ENCODE assay signal across 2 cellular contexts in the genomic region with DNA sequence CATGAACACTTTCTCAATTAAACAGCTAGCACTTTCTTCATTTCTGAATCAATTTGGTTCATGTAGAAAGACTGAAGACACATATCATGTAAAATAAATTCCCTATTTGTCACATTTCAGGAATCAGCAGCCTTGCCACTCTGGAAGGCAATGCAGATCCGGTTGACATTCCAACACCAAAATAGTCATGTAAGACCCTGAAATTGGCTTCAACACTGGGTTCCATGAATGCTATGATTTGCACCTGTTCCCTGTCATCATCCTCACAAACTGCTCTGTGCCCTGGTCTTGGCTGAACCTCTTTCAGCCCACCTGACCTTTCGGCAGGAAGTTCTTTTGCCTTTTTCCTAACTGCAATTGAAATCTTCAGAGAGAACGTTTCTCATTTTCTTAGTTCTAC.
TF ChIP-seq lines count a peak whose summit lies in the region.

No MANE protein-coding gene starts in this region.

TF ChIP-seq in GM23338, 12 proteins besides CTCF, POLR2A, EP300 and RAD21 (continued from another document and continues in another):
- TF ChIP-seq, protein P1, sequence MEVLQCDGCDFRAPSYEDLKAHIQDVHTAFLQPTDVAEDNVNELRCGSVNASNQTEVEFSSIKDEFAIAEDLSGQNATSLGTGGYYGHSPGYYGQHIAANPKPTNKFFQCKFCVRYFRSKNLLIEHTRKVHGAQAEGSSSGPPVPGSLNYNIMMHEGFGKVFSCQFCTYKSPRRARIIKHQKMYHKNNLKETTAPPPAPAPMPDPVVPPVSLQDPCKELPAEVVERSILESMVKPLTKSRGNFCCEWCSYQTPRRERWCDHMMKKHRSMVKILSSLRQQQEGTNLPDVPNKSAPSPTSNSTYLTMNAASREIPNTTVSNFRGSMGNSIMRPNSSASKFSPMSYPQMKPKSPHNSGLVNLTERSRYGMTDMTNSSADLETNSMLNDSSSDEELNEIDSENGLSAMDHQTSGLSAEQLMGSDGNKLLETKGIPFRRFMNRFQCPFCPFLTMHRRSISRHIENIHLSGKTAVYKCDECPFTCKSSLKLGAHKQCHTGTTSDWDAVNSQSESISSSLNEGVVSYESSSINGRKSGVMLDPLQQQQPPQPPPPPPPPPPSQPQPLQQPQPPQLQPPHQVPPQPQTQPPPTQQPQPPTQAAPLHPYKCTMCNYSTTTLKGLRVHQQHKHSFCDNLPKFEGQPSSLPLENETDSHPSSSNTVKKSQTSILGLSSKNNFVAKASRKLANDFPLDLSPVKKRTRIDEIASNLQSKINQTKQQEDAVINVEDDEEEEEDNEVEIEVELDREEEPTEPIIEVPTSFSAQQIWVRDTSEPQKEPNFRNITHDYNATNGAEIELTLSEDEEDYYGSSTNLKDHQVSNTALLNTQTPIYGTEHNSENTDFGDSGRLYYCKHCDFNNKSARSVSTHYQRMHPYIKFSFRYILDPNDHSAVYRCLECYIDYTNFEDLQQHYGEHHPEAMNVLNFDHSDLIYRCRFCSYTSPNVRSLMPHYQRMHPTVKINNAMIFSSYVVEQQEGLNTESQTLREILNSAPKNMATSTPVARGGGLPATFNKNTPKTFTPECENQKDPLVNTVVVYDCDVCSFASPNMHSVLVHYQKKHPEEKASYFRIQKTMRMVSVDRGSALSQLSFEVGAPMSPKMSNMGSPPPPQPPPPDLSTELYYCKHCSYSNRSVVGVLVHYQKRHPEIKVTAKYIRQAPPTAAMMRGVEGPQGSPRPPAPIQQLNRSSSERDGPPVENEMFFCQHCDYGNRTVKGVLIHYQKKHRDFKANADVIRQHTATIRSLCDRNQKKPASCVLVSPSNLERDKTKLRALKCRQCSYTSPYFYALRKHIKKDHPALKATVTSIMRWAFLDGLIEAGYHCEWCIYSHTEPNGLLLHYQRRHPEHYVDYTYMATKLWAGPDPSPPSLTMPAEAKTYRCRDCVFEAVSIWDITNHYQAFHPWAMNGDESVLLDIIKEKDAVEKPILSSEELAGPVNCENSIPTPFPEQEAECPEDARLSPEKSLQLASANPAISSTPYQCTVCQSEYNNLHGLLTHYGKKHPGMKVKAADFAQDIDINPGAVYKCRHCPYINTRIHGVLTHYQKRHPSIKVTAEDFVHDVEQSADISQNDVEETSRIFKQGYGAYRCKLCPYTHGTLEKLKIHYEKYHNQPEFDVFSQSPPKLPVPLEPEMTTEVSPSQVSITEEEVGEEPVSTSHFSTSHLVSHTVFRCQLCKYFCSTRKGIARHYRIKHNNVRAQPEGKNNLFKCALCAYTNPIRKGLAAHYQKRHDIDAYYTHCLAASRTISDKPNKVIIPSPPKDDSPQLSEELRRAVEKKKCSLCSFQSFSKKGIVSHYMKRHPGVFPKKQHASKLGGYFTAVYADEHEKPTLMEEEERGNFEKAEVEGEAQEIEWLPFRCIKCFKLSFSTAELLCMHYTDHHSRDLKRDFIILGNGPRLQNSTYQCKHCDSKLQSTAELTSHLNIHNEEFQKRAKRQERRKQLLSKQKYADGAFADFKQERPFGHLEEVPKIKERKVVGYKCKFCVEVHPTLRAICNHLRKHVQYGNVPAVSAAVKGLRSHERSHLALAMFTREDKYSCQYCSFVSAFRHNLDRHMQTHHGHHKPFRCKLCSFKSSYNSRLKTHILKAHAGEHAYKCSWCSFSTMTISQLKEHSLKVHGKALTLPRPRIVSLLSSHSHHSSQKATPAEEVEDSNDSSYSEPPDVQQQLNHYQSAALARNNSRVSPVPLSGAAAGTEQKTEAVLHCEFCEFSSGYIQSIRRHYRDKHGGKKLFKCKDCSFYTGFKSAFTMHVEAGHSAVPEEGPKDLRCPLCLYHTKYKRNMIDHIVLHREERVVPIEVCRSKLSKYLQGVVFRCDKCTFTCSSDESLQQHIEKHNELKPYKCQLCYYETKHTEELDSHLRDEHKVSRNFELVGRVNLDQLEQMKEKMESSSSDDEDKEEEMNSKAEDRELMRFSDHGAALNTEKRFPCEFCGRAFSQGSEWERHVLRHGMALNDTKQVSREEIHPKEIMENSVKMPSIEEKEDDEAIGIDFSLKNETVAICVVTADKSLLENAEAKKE (CRISPR knock-in tag; IDR thresholded peaks at IDR 0.05) = no peak
- no peak for TF ChIP-seq EZH2phosphoT487 (IDR thresholded peaks at IDR 0.05; ENCODE audit: unreplicated experiment)
- TF ChIP-seq POLR2AphosphoS5 (IDR thresholded peaks at IDR 0.05; ENCODE audit: low read depth) = no peak
- TF ChIP-seq STAT1 (IDR thresholded peaks at IDR 0.05; ENCODE audit: unreplicated experiment) = no peak
- no peak for TF ChIP-seq ZNF331 (CRISPR knock-in tag; IDR thresholded peaks at IDR 0.05; ENCODE audit: low read depth)
- TF ChIP-seq REST (IDR thresholded peaks at IDR 0.05; ENCODE audit: unreplicated experiment) = no peak
- TF ChIP-seq ETS1 (IDR thresholded peaks at IDR 0.05) = no peak
- TF ChIP-seq JUNB (IDR thresholded peaks at IDR 0.05; ENCODE audit: unreplicated experiment) = no peak
- TF ChIP-seq ZNF114 (CRISPR knock-in tag; IDR thresholded peaks at IDR 0.05) = no peak
- no peak for TF ChIP-seq CREB1 (CRISPR knock-in tag; IDR thresholded peaks at IDR 0.05; ENCODE audit: low read depth)

TF ChIP-seq in WTC11, 78 proteins besides CTCF, POLR2A, EP300 and RAD21 (continued from another document):
- no peak for TF ChIP-seq ZNF512 (CRISPR knock-in tag; IDR thresholded peaks at IDR 0.05; ENCODE audit: borderline replicate concordance)
- no peak for TF ChIP-seq GTF2I (CRISPR knock-in tag; conservative IDR thresholded peaks at IDR 0.05)
- TF ChIP-seq, protein P2, sequence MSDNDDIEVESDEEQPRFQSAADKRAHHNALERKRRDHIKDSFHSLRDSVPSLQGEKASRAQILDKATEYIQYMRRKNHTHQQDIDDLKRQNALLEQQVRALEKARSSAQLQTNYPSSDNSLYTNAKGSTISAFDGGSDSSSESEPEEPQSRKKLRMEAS (CRISPR knock-in tag; IDR thresholded peaks at IDR 0.05) = no peak
- no peak for TF ChIP-seq RORB (CRISPR knock-in tag; IDR thresholded peaks at IDR 0.05)
- no peak for TF ChIP-seq HMGXB4 (CRISPR knock-in tag; IDR thresholded peaks at IDR 0.05)
- no peak for TF ChIP-seq NFE2L1 (CRISPR knock-in tag; IDR thresholded peaks at IDR 0.05)
- TF ChIP-seq, protein P3, sequence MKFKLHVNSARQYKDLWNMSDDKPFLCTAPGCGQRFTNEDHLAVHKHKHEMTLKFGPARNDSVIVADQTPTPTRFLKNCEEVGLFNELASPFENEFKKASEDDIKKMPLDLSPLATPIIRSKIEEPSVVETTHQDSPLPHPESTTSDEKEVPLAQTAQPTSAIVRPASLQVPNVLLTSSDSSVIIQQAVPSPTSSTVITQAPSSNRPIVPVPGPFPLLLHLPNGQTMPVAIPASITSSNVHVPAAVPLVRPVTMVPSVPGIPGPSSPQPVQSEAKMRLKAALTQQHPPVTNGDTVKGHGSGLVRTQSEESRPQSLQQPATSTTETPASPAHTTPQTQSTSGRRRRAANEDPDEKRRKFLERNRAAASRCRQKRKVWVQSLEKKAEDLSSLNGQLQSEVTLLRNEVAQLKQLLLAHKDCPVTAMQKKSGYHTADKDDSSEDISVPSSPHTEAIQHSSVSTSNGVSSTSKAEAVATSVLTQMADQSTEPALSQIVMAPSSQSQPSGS (CRISPR knock-in tag; IDR thresholded peaks at IDR 0.05; ENCODE audit: borderline replicate concordance, low read depth) = no peak
TF ChIP-seq in WTC11: peak in this region for 0.
